ENCODE assay signal across 1 cellular context in the genomic region with DNA sequence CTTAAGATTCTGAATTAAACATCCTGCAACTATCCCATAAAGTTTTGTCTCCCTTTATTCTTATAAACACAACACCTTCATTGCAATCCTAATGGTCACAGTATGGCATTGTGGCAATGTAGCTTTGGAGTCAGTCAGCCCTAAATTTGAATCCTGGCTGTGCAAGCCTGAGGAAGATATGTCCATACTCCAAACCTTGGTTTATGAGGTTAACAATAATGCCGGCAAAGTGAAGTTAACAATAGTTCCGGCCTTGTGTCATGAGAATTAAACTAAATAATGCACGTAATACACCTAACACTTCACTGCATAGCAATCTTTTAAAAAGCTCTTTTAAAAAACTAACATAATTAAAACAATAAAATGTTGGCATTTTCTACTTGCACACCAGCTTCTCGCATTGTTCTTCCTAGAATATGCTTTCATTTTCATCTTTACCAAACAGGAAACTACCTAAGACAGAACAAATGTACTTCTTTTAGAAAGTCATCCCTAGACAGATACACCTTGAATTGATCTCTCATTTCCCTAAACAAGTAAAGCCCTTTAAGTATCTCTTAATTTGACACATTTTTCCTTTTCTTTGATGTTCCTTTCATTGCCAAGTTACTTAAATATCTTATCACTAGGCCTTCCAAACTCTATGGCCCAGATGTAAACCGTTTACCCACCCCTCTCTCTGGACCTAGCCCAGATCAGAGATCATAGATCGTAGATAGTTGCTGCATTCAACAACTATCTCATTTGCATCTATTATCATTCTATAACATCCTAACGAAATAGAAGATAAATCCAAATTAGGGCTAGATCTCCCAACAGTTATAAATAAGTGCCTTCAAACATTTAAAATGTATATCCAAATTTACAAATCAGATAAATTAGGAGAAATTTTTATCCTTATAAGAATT.
TF ChIP-seq lines count a peak whose summit lies in the region.

No MANE protein-coding gene starts in this region.

TF ChIP-seq in GM23338, 12 proteins besides CTCF, POLR2A, EP300 and RAD21 (continued from another document):
- TF ChIP-seq, protein P1, sequence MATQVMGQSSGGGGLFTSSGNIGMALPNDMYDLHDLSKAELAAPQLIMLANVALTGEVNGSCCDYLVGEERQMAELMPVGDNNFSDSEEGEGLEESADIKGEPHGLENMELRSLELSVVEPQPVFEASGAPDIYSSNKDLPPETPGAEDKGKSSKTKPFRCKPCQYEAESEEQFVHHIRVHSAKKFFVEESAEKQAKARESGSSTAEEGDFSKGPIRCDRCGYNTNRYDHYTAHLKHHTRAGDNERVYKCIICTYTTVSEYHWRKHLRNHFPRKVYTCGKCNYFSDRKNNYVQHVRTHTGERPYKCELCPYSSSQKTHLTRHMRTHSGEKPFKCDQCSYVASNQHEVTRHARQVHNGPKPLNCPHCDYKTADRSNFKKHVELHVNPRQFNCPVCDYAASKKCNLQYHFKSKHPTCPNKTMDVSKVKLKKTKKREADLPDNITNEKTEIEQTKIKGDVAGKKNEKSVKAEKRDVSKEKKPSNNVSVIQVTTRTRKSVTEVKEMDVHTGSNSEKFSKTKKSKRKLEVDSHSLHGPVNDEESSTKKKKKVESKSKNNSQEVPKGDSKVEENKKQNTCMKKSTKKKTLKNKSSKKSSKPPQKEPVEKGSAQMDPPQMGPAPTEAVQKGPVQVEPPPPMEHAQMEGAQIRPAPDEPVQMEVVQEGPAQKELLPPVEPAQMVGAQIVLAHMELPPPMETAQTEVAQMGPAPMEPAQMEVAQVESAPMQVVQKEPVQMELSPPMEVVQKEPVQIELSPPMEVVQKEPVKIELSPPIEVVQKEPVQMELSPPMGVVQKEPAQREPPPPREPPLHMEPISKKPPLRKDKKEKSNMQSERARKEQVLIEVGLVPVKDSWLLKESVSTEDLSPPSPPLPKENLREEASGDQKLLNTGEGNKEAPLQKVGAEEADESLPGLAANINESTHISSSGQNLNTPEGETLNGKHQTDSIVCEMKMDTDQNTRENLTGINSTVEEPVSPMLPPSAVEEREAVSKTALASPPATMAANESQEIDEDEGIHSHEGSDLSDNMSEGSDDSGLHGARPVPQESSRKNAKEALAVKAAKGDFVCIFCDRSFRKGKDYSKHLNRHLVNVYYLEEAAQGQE (IDR thresholded peaks at IDR 0.05; ENCODE audit: unreplicated experiment), result no peak
- TF ChIP-seq CREB1 (CRISPR knock-in tag; IDR thresholded peaks at IDR 0.05; ENCODE audit: low read depth) (no peak), ZNF114 (CRISPR knock-in tag; IDR thresholded peaks at IDR 0.05) (no peak), STAT1 (IDR thresholded peaks at IDR 0.05; ENCODE audit: unreplicated experiment) (no peak)
- TF ChIP-seq, protein P2, sequence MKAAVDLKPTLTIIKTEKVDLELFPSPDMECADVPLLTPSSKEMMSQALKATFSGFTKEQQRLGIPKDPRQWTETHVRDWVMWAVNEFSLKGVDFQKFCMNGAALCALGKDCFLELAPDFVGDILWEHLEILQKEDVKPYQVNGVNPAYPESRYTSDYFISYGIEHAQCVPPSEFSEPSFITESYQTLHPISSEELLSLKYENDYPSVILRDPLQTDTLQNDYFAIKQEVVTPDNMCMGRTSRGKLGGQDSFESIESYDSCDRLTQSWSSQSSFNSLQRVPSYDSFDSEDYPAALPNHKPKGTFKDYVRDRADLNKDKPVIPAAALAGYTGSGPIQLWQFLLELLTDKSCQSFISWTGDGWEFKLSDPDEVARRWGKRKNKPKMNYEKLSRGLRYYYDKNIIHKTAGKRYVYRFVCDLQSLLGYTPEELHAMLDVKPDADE (IDR thresholded peaks at IDR 0.05), result no peak
